Comparison of ENCODE assay signal across 9 cellular contexts in the genomic region with DNA sequence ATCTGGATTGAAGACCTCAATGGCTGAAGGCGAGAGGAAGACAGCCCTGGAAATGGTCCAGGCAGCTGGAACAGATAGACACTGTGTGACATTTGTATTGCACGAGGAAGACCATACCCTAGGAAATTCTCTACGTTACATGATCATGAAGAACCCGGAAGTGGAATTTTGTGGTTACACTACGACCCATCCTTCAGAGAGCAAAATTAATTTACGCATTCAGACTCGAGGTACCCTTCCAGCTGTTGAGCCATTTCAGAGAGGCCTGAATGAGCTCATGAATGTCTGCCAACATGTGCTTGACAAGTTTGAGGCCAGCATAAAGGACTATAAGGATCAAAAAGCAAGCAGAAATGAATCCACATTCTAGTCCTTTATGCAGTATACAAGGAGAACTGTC. TPM values are rescaled to one million over a fixed set of nuclear protein-coding genes. Genes with fewer than 3 reads are reported as not detected.
A peak's percentile ranks its signal among the peaks of the same experiment; 100 is the strongest.
DNase-seq lines count a peak whose midpoint lies in the region; ATAC-seq and TF ChIP-seq lines count a peak whose summit lies in the region.
"Had no signal": no experiment of that assay in that cellular context is flagged by ENCODE, and none has a peak within 500 bp of the region (broad histone marks: within the 10 kb centered on the region; RNA-seq: fewer than 3 reads in every experiment).

No MANE protein-coding gene starts in this region.

- no peaks in the 10 kb centered on the region for H3K27me3 Mint-ChIP-seq in T-helper 1 cell treated with Interleukin-12 subunit alpha and Interleukin-12 subunit beta and Interleukin-4 antibody, amounts not matched to agents 30 μg/mL and 1 μg/mL, for 36 hours (ENCODE audit: low read depth)
- H3K27me3 Mint-ChIP-seq in effector memory CD8-positive, alpha-beta T cell: no peaks in the 10 kb centered on the region

- H3K14ac ChIP-seq in trophoblast cell (ENCODE audit: low read length): no peak overlapping the region

- no peaks in the 10 kb centered on the region for H3K9me2 ChIP-seq in PC-3 (replicated peaks; ENCODE audit: low read length)

- H4K8ac ChIP-seq in trophoblast cell (ENCODE audit: low read depth, low read length): no peak overlapping the region

- H3K79me2 ChIP-seq in PC-3 (ENCODE audit: low read length) (peaks cover 72% of the 10 kb centered on the region), trophoblast cell (ENCODE audit: control insufficient read depth, insufficient read depth, low read length, poor library complexity) (peaks cover 17% of the 10 kb centered on the region)

- peak overlapping the region; percentile 99 for H3K4me3 Mint-ChIP-seq in T-helper 1 cell treated with Interleukin-12 subunit alpha and Interleukin-12 subunit beta and Interleukin-4 antibody, amounts not matched to agents 30 μg/mL and 1 μg/mL, for 36 hours
- H3K4me3 Mint-ChIP-seq in effector memory CD8-positive, alpha-beta T cell: peak overlapping the region; percentile 81 to 86

- H3K18ac ChIP-seq in trophoblast cell (ENCODE audit: low read length): no peak overlapping the region

- H3K36me3 ChIP-seq in PC-3 (ENCODE audit: low read depth, low read length): peaks cover 16% of the 10 kb centered on the region; the same call in 1 of the 2 replicates
- H3K36me3 ChIP-seq in trophoblast cell (ENCODE audit: control insufficient read depth in 1 of 2, insufficient read depth in 2 of 2, low read length in 2 of 2): peaks cover 0 to 7% of the 10 kb centered on the region in 2 experiments

- H3F3A ChIP-seq in PC-3 (ENCODE audit: low read length, unreplicated experiment): no peaks in the 10 kb centered on the region

- no peak for DNase-seq in T-helper 1 cell
- DNase-seq in PC-3: no peak
- no peak for DNase-seq in effector memory CD8-positive, alpha-beta T cell
- no peak for DNase-seq in trophoblast cell
- DNase-seq in dedifferentiated amniotic fluid mesenchymal stem cell (ENCODE audit: extremely low spot score): no peak
- no peak for DNase-seq in GM19238 (ENCODE audit: insufficient read length, low spot score)
- DNase-seq: hippocampal formation had no signal

- peaks cover 31% of the 10 kb centered on the region for H3K36me3 Mint-ChIP-seq in T-helper 1 cell treated with Interleukin-12 subunit alpha and Interleukin-12 subunit beta and Interleukin-4 antibody, amounts not matched to agents 30 μg/mL and 1 μg/mL, for 36 hours (ENCODE audit: low read depth)
- peaks cover 34% of the 10 kb centered on the region for H3K36me3 Mint-ChIP-seq in effector memory CD8-positive, alpha-beta T cell (ENCODE audit: insufficient read depth)

- H3K27ac ChIP-seq in PC-3 (ENCODE audit: low read length) (no peak overlapping the region), trophoblast cell (ENCODE audit: low read depth, low read length) (no peak overlapping the region)

- H3K4me2 ChIP-seq in PC-3 (ENCODE audit: low read length) (peak overlapping the region; percentile 96), trophoblast cell (ENCODE audit: low read length) (no peak overlapping the region)

- no peak overlapping the region for H2BK5ac ChIP-seq in trophoblast cell (ENCODE audit: low read depth, low read length, poor library complexity)

- H3K4me1 ChIP-seq in PC-3 (ENCODE audit: insufficient read depth, low read length) (peaks cover 29% of the 10 kb centered on the region), trophoblast cell (ENCODE audit: control insufficient read depth in 1 of 2, insufficient read depth in 2 of 2, low read length in 2 of 2) (peaks cover 2 to 10% of the 10 kb centered on the region in 2 experiments)

- H3K4me3 ChIP-seq in PC-3 (ENCODE audit: low read length) (peak overlapping the region; percentile 94), trophoblast cell (ENCODE audit: low read depth, low read length) (no peak overlapping the region)

- no CpG with 5 or more reads among the region's 7 CpGs for WGBS in trophoblast cell (ENCODE audit: extremely low coverage, insufficient coverage, insufficient read length)

- no peak for ATAC-seq in PC-3
- no peak for ATAC-seq in effector memory CD8-positive, alpha-beta T cell (replicated peaks)
- ATAC-seq in GM18873 (IDR thresholded peaks at IDR 0.05; ENCODE audit: low FRiP score, unreplicated experiment): no peak

- H2AFZ ChIP-seq in PC-3 (ENCODE audit: low read length) (no peak overlapping the region), trophoblast cell (ENCODE audit: insufficient read depth, low read length, poor library complexity) (no peak overlapping the region)

- no peak overlapping the region for H2BK12ac ChIP-seq in trophoblast cell (ENCODE audit: low read length)

- intact Hi-C loops in PC-3 (cut with micrococcal nuclease): loop anchor here (2.0 to 5.0 kb wide), 2 partner anchors 34 to 204 kb away; no protein-coding TSS in a partner anchor

- POLR2A ChIA-PET in PC-3 (lab: Charles Lee; ENCODE audit: unreplicated experiment): no interaction called here

- H2AK5ac ChIP-seq in trophoblast cell (ENCODE audit: low read length): no peak overlapping the region

- H3K27ac Mint-ChIP-seq in T-helper 1 cell treated with Interleukin-12 subunit alpha and Interleukin-12 subunit beta and Interleukin-4 antibody, amounts not matched to agents 30 μg/mL and 1 μg/mL, for 36 hours: peak overlapping the region; percentile 97
- peak overlapping the region in 1 of 2 donors; percentile 87 for H3K27ac Mint-ChIP-seq in effector memory CD8-positive, alpha-beta T cell

- peak overlapping the region; percentile 59 for H3K4ac ChIP-seq in trophoblast cell (ENCODE audit: low read depth, low read length)

- no peaks in the 10 kb centered on the region for H3K9me3 Mint-ChIP-seq in T-helper 1 cell treated with Interleukin-12 subunit alpha and Interleukin-12 subunit beta and Interleukin-4 antibody, amounts not matched to agents 30 μg/mL and 1 μg/mL, for 36 hours
- no peaks in the 10 kb centered on the region for H3K9me3 Mint-ChIP-seq in effector memory CD8-positive, alpha-beta T cell

- H4K12ac ChIP-seq in trophoblast cell (ENCODE audit: low read depth, low read length): no peak overlapping the region

- no peak overlapping the region for H4K91ac ChIP-seq in trophoblast cell (ENCODE audit: low read depth, low read length)

- H3K9me3 ChIP-seq in PC-3 (ENCODE audit: low read length): no peaks in the 10 kb centered on the region
- H3K9me3 ChIP-seq in trophoblast cell (ENCODE audit: insufficient read depth, low read depth, low read length): no peaks in the 10 kb centered on the region

- CTCF ChIA-PET in PC-3 (lab: Charles Lee): no interaction called here

- no peak overlapping the region for H3K23ac ChIP-seq in trophoblast cell (ENCODE audit: low read length)

- H2BK120ac ChIP-seq in trophoblast cell (ENCODE audit: insufficient read depth, low read length, poor library complexity): no peak overlapping the region

- H3K79me1 ChIP-seq in trophoblast cell (ENCODE audit: low read length): peaks cover 20% of the 10 kb centered on the region

- peaks cover 42% of the 10 kb centered on the region for H4K20me1 ChIP-seq in PC-3 (ENCODE audit: low read length)

- H3K27me3 ChIP-seq in PC-3 (ENCODE audit: low read length) (no peaks in the 10 kb centered on the region), trophoblast cell (ENCODE audit: insufficient read depth, low read length) (no peaks in the 10 kb centered on the region)

- TSS peak; percentile 52 for BruUV-seq in PC-3 (replicated peaks; lab: Mats Ljungman, UMichigan)

- H3K9ac ChIP-seq in PC-3 (ENCODE audit: low read length): peak overlapping the region; percentile 93; the same call in 1 of the 2 replicates
- no peak overlapping the region for H3K9ac ChIP-seq in trophoblast cell (ENCODE audit: low read length)

- H3K4me1 Mint-ChIP-seq in T-helper 1 cell treated with Interleukin-12 subunit alpha and Interleukin-12 subunit beta and Interleukin-4 antibody, amounts not matched to agents 30 μg/mL and 1 μg/mL, for 36 hours (ENCODE audit: low read depth): peaks cover 54% of the 10 kb centered on the region
- peaks cover 41 to 65% of the 10 kb centered on the region in 2 donors for H3K4me1 Mint-ChIP-seq in effector memory CD8-positive, alpha-beta T cell (ENCODE audit: low read depth in 2 of 2)

- no peak for TF ChIP-seq CTCF in PC-3 (conservative IDR thresholded peaks at IDR 0.05; ENCODE audit: low read depth, low read length)

RNA-seq across cellular contexts. Expression of a gene that starts 1.2 kb away (rescaled TPM):
- total RNA-seq in PC-3 (2014; rRNA removed): 97.2 and 97.9 TPM in 2 replicates
- polyA plus RNA-seq in trophoblast cell (2013): 173 and 176 TPM in 2 replicates

RNA-seq across cellular contexts. Expression of a gene that starts 2.6 kb away (rescaled TPM):
- total RNA-seq in PC-3 (2014; rRNA removed): 5.8 and 6.0 TPM in 2 replicates
- polyA plus RNA-seq in trophoblast cell (2013): 7.8 and 7.9 TPM in 2 replicates
